Comparison of ENCODE assay signal across 22 cellular contexts in genomic region chr2:100179806-100180205, GRCh38. TPM values are rescaled to one million over a fixed set of nuclear protein-coding genes. Genes with fewer than 3 reads are reported as not detected.
A peak's percentile ranks its signal among the peaks of the same experiment; 100 is the strongest.
DNase-seq lines count a peak whose midpoint lies in the region; ATAC-seq and TF ChIP-seq lines count a peak whose summit lies in the region.
"Had no signal": no experiment of that assay in that cellular context is flagged by ENCODE, and none has a peak within 500 bp of the region (broad histone marks: within the 10 kb centered on the region; RNA-seq: fewer than 3 reads in every experiment).

No MANE protein-coding gene starts in this region.

- no peaks in the 10 kb centered on the region for H3K9me2 ChIP-seq in Karpas-422 (replicated peaks; ENCODE audit: insufficient read depth, low read length)

- WGBS in esophagus muscularis mucosa: 88% methylated on average over 2 of the region's 2 CpGs

- CTCF ChIA-PET in HEK293T (lab: Yijun Ruan, JAX): no interaction called here

- H3K4me1 ChIP-seq in BLaER1 treated with 17β-estradiol and CSF1 and Interleukin-3, amounts not matched to agents 10 nM and 100 nM: peaks cover 10 to 58% (median 31%) of the 10 kb centered on the region in 10 experiments
- H3K4me1 ChIP-seq in Karpas-422 (ENCODE audit: low read length): peaks cover 42% of the 10 kb centered on the region
- H3K4me1 ChIP-seq in esophagus muscularis mucosa: peaks cover 0 to 3% (median 1%) of the 10 kb centered on the region in 4 donors
- H3K4me1 ChIP-seq: A549, Caco-2 had no signal

- H3K9ac ChIP-seq in BLaER1 treated with 17β-estradiol and CSF1 and Interleukin-3, amounts not matched to agents 10 nM and 100 nM: no peak overlapping the region
- H3K9ac ChIP-seq in Karpas-422 (ENCODE audit: low read length): no peak overlapping the region

- H2AFZ ChIP-seq in Karpas-422 (ENCODE audit: low read length): no peak overlapping the region

- TF ChIP-seq POLR2A in esophagus muscularis mucosa (IDR thresholded peaks at IDR 0.05; ENCODE audit: low read depth): no peak

- no peak overlapping the region for H3K4me3 ChIP-seq in BLaER1 treated with 17β-estradiol and CSF1 and Interleukin-3, amounts not matched to agents 10 nM and 100 nM
- H3K4me3 ChIP-seq in Karpas-422 (ENCODE audit: low read length) (no peak overlapping the region), esophagus muscularis mucosa (no peak overlapping the region)
- H3K4me3 ChIP-seq: A549, GM12878 had no signal

- no peak for TF ChIP-seq CTCF in esophagus muscularis mucosa (IDR thresholded peaks at IDR 0.05)

- H3K27me3 ChIP-seq in BLaER1 treated with 17β-estradiol and CSF1 and Interleukin-3, amounts not matched to agents 10 nM and 100 nM: no peaks in the 10 kb centered on the region
- H3K27me3 ChIP-seq in Karpas-422 (ENCODE audit: low read length): no peaks in the 10 kb centered on the region
- H3K27me3 ChIP-seq in esophagus muscularis mucosa: no peaks in the 10 kb centered on the region

- H3K4me2 ChIP-seq in BLaER1 treated with 17β-estradiol and CSF1 and Interleukin-3, amounts not matched to agents 10 nM and 100 nM: peak overlapping the region in 1 of 11 experiments; percentile 15; a peak in 1 of 22 replicates
- H3K4me2 ChIP-seq in Karpas-422 (ENCODE audit: low read depth, low read length, poor library complexity, severe bottlenecking): no peak overlapping the region
- H3K4me2 ChIP-seq: A549 had no signal

- no peaks in the 10 kb centered on the region for H4K20me1 ChIP-seq in BLaER1 treated with 17β-estradiol and CSF1 and Interleukin-3, amounts not matched to agents 10 nM and 100 nM
- H4K20me1 ChIP-seq in Karpas-422 (ENCODE audit: insufficient read depth, low read depth, low read length): no peaks in the 10 kb centered on the region

- POLR2A ChIA-PET in HEK293T (lab: Yijun Ruan, JAX): no interaction called here

- TF ChIP-seq EP300 in esophagus muscularis mucosa (IDR thresholded peaks at IDR 0.05): no peak

- H3K36me3 ChIP-seq in BLaER1 treated with 17β-estradiol and CSF1 and Interleukin-3, amounts not matched to agents 10 nM and 100 nM: no peaks in the 10 kb centered on the region
- H3K36me3 ChIP-seq in Karpas-422 (ENCODE audit: insufficient read depth, low read length) (no peaks in the 10 kb centered on the region), esophagus muscularis mucosa (no peaks in the 10 kb centered on the region)

- DNase-seq in Karpas-422: peak; percentile 37
- DNase-seq in esophagus muscularis mucosa (ENCODE audit: extremely low spot score): peak; percentile 57
- peak; percentile 26 for DNase-seq in mesenteric fat pad (ENCODE audit: low spot score)
- DNase-seq in NOMO-1 treated with DMSO at 0.1 percent for 48 hours (lab: John Stamatoyannopoulos, UW; ENCODE audit: unreplicated experiment): no peak
- DNase-seq in HEK293T (ENCODE audit: extremely low spot score): no peak
- DNase-seq: AML-193; C1 segment of cervical spinal cord; Caco-2; CD4-positive, alpha-beta T cell; CD8-positive, alpha-beta T cell; DMS 273 treated with DMSO at 0.1 percent for 48 hours; DMS153; DMS79; DND-41; EL; GDM1 had no signal

- peaks cover 0 to 11% (median 6%) of the 10 kb centered on the region in 11 experiments; a peak in 13 of 22 replicates for H3K9me3 ChIP-seq in BLaER1 treated with 17β-estradiol and CSF1 and Interleukin-3, amounts not matched to agents 10 nM and 100 nM (replicated peaks in 1 of 11)
- no peaks in the 10 kb centered on the region for H3K9me3 ChIP-seq in Karpas-422 (ENCODE audit: low read length)
- H3K9me3 ChIP-seq in esophagus muscularis mucosa: no peaks in the 10 kb centered on the region
- H3K9me3 ChIP-seq: A549, Caco-2 had no signal

- H3K27ac ChIP-seq in BLaER1 treated with 17β-estradiol and CSF1 and Interleukin-3, amounts not matched to agents 10 nM and 100 nM: peak overlapping the region in 6 of 11 experiments; percentile 10 to 46 (median 26); a peak in 7 of 22 replicates
- H3K27ac ChIP-seq in Karpas-422 (ENCODE audit: low read length) (no peak overlapping the region), esophagus muscularis mucosa (replicated peaks in 1 of 4) (no peak overlapping the region)
- H3K27ac ChIP-seq: 22Rv1, A549 had no signal

- H3K79me2 ChIP-seq in Karpas-422 (ENCODE audit: low read length): no peaks in the 10 kb centered on the region

- intact Hi-C loops in esophagus muscularis mucosa (cut with DNase I): no loop called here

- no peak for ATAC-seq in HG02642 (IDR thresholded peaks at IDR 0.05; ENCODE audit: poor library complexity, unreplicated experiment)
- no peak for ATAC-seq in HG03342 (IDR thresholded peaks at IDR 0.05; ENCODE audit: unreplicated experiment)
- ATAC-seq: A549; CD8-positive, alpha-beta T cell; GM12878 had no signal

TF ChIP-seq in HEK293T, 16 proteins besides CTCF, POLR2A, EP300 and RAD21:
- TF ChIP-seq ARNT (IDR thresholded peaks at IDR 0.05): no peak
- no peak for TF ChIP-seq FOXK2 (IDR thresholded peaks at IDR 0.05)
- no peak for TF ChIP-seq FOXM1 (IDR thresholded peaks at IDR 0.05; ENCODE audit: borderline replicate concordance)
- TF ChIP-seq CTBP1 (IDR thresholded peaks at IDR 0.05; ENCODE audit: borderline replicate concordance): no peak
- TF ChIP-seq TARDBP (IDR thresholded peaks at IDR 0.05): no peak
- no peak for TF ChIP-seq BHLHE40 (IDR thresholded peaks at IDR 0.05; ENCODE audit: borderline replicate concordance)
- no peak for TF ChIP-seq ELF4 (IDR thresholded peaks at IDR 0.05)
- no peak for TF ChIP-seq L3MBTL2 (conservative IDR thresholded peaks at IDR 0.05)
- TF ChIP-seq SP1 (IDR thresholded peaks at IDR 0.05): no peak
- no peak for TF ChIP-seq ZNF384 (IDR thresholded peaks at IDR 0.05)
- TF ChIP-seq FOXA1 (IDR thresholded peaks at IDR 0.05): no peak
- TF ChIP-seq HDGF (IDR thresholded peaks at IDR 0.05; ENCODE audit: borderline replicate concordance): no peak
- TF ChIP-seq SUZ12 (IDR thresholded peaks at IDR 0.05): no peak
- TF ChIP-seq NFRKB (IDR thresholded peaks at IDR 0.05): no peak
- TF ChIP-seq LEF1 (IDR thresholded peaks at IDR 0.05; ENCODE audit: borderline replicate concordance): no peak
- TF ChIP-seq PKNOX1 (IDR thresholded peaks at IDR 0.05): no peak
TF ChIP-seq in HEK293T: peak in this region for 0.

RNA-seq across cellular contexts. Expression of gene AFF3, which starts 37.4 kb away (rescaled TPM):
- total RNA-seq in Karpas-422 (2014; rRNA removed; shearing (Covaris generic); ENCODE audit: low replicate concordance): 84.6 and 99.7 TPM in 2 replicates
- total RNA-seq in esophagus muscularis mucosa (10 to 100 TPM; 36.4 to 99.5 (median 56.9) TPM), mesenteric fat pad (4.5 TPM)

Comparison
In these comparisons a context has a peak if more than half of its experiments do, and no peak if none do; other contexts are left out.
1. H3K27ac ChIP-seq: peak in BLaER1 treated with 17β-estradiol and CSF1 and Interleukin-3, amounts not matched to agents 10 nM and 100 nM (6 of 11); none in Karpas-422 (single experiment) and esophagus muscularis mucosa (0 of 4).
2. DNase-seq: peak in Karpas-422 (single experiment), esophagus muscularis mucosa (single experiment) and mesenteric fat pad (single experiment); none in NOMO-1 treated with DMSO at 0.1 percent for 48 hours (single experiment) and HEK293T (single experiment).